22 cellular contexts compared by ENCODE assay signal in the genomic region with DNA sequence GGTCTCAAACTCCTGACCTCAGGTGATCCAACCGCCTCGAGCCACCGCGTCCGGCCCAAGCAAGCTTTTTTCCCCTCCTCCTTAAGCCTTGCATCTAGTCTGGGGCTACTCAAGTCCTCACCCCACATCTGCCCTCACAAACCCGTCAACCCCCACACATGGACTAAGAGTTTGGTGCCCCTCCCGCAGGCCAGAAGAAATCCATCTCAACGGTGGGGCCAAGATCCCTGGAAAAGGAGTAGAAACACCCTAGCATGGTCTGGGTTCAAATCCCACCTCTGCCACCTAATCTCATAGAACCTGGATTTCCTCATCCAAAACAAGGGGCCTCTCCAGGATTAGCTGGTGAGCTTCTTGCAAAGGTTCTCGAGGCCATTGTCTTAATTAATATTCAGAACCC. TPM values are rescaled to one million over a fixed set of nuclear protein-coding genes. Genes with fewer than 3 reads are reported as not detected.
A peak's percentile ranks its signal among the peaks of the same experiment; 100 is the strongest.
DNase-seq lines count a peak whose midpoint lies in the region; ATAC-seq, FAIRE-seq and TF ChIP-seq lines count a peak whose summit lies in the region.
"Had no signal": no experiment of that assay in that cellular context is flagged by ENCODE, and none has a peak within 500 bp of the region (broad histone marks: within the 10 kb centered on the region; RNA-seq: fewer than 3 reads in every experiment).

No MANE protein-coding gene starts in this region.

- H3K36me3 ChIP-seq in DND-41 (ENCODE audit: insufficient read depth, low read length): no peaks in the 10 kb centered on the region
- no peaks in the 10 kb centered on the region for H3K36me3 ChIP-seq in astrocyte (ENCODE audit: insufficient read depth, low read length)
- H3K36me3 ChIP-seq in testis (ENCODE audit: low read depth, missing control alignments): no peaks in the 10 kb centered on the region
- H3K36me3 ChIP-seq in right lobe of liver: no peaks in the 10 kb centered on the region
- H3K36me3 ChIP-seq: BE2C, MG63 had no signal

- H3K4me3 ChIP-seq in DND-41 (ENCODE audit: low read depth in 1 of 2, low read length in 2 of 2): no peak overlapping the region
- H3K4me3 ChIP-seq in astrocyte (ENCODE audit: insufficient read depth, low read depth, low read length): no peak overlapping the region
- H3K4me3 ChIP-seq in testis: peak overlapping the region in 1 of 2 donors; percentile 75
- H3K4me3 ChIP-seq in right lobe of liver: no peak overlapping the region
- H3K4me3 ChIP-seq: MG63 had no signal

- no peak for FAIRE-seq in astrocyte (lab: Jason Lieb, UNC)
- FAIRE-seq in frontal cortex (lab: Jason Lieb, UNC): no peak
- FAIRE-seq: G401.6, GM18507, H54 had no signal

- H3K27ac Mint-ChIP-seq in astrocyte (ENCODE audit: unreplicated experiment): peak overlapping the region; percentile 12
- H3K27ac Mint-ChIP-seq: CD4-positive, alpha-beta T cell had no signal

- H3K79me2 ChIP-seq in DND-41 (ENCODE audit: insufficient read depth, low read length) (no peaks in the 10 kb centered on the region), astrocyte (ENCODE audit: insufficient read depth, low read length) (no peaks in the 10 kb centered on the region)

- ATAC-seq in DND-41 (ENCODE audit: insufficient read depth, low read depth) (no peak), right lobe of liver (no peak)

- peaks cover 2% of the 10 kb centered on the region for H3K4me1 Mint-ChIP-seq in astrocyte (ENCODE audit: low read depth, unreplicated experiment)

- WGBS in testis, 2 donors: 33 to 58% methylated on average over 9 of the region's 9 CpGs
- WGBS in right lobe of liver (ENCODE audit: insufficient coverage, low coverage, low lambda C conversion rate, missing lambda C conversion rate): 21% methylated on average over 9 of the region's 9 CpGs

- H4K20me1 ChIP-seq in DND-41 (ENCODE audit: insufficient read depth, low read length) (no peaks in the 10 kb centered on the region), astrocyte (ENCODE audit: insufficient read depth, low read length) (no peaks in the 10 kb centered on the region)

- peaks cover 83% of the 10 kb centered on the region for H3K27me3 Mint-ChIP-seq in astrocyte (ENCODE audit: low read depth, unreplicated experiment)

- H3K4me3 Mint-ChIP-seq in astrocyte (ENCODE audit: unreplicated experiment): no peak overlapping the region
- H3K4me3 Mint-ChIP-seq: CD4-positive, alpha-beta T cell had no signal

- H3K36me3 Mint-ChIP-seq in astrocyte (ENCODE audit: low read depth, unreplicated experiment): peaks cover 4% of the 10 kb centered on the region

- DNase-seq in DND-41: no peak
- no peak for DNase-seq in astrocyte (ENCODE audit: low read depth)
- DNase-seq in left kidney (ENCODE audit: low read depth, low spot score): peak; percentile 55
- DNase-seq in testis: no peak
- DNase-seq in right lobe of liver: no peak
- no peak for DNase-seq in anterior cingulate cortex (lab: John Stamatoyannopoulos, UW)
- DNase-seq in frontal cortex (ENCODE audit: low spot score in 2 of 2): no peak
- DNase-seq: BE2C; Caco-2; CD4-positive, alpha-beta T cell; DMS153; MG63; NCI-H1048; NCI-H1436; NCI-H187 treated with DMSO at 0.1 percent for 48 hours; NCI-H510A; NCI-H748 treated with DMSO at 0.1 percent for 48 hours; SIG-M5 had no signal

- TF ChIP-seq CTCF in DND-41 (IDR thresholded peaks at IDR 0.05; ENCODE audit: borderline replicate concordance, extremely low read depth, low read length, poor library complexity, severe bottlenecking) (no peak), astrocyte (IDR thresholded peaks at IDR 0.05; ENCODE audit: insufficient read depth, low read depth, low read length) (no peak), testis (IDR thresholded peaks at IDR 0.05) (no peak), right lobe of liver (IDR thresholded peaks at IDR 0.05) (no peak)

- no peaks in the 10 kb centered on the region for H3K4me1 ChIP-seq in DND-41 (ENCODE audit: insufficient read depth, low read length)
- H3K4me1 ChIP-seq in astrocyte (ENCODE audit: insufficient read depth, low read length): no peaks in the 10 kb centered on the region
- H3K4me1 ChIP-seq in testis: no peaks in the 10 kb centered on the region
- peaks cover 0 to 26% (median 2%) of the 10 kb centered on the region in 4 donors for H3K4me1 ChIP-seq in right lobe of liver
- H3K4me1 ChIP-seq: BE2C had no signal

- intact Hi-C loops in testis (cut with DNase I; ENCODE audit: low total_unique reads): no loop called here
- intact Hi-C loops in right lobe of liver (cut with DNase I): no loop called here

- H2AFZ ChIP-seq in DND-41 (ENCODE audit: low read depth, low read length) (no peak overlapping the region), astrocyte (ENCODE audit: low read depth, low read length) (no peak overlapping the region)

- H3K27ac ChIP-seq in DND-41 (ENCODE audit: low read length): peak overlapping the region; percentile 45; the same call in 1 of the 2 replicates
- H3K27ac ChIP-seq in astrocyte (ENCODE audit: low read depth, low read length): no peak overlapping the region
- H3K27ac ChIP-seq in testis: peak overlapping the region; percentile 81 to 91
- H3K27ac ChIP-seq in right lobe of liver: no peak overlapping the region

- H3K9ac ChIP-seq in DND-41 (ENCODE audit: low read depth, low read length) (no peak overlapping the region), astrocyte (ENCODE audit: low read length) (no peak overlapping the region)
- H3K9ac ChIP-seq: SK-N-SH had no signal

- H3K9me3 ChIP-seq in DND-41 (ENCODE audit: insufficient read depth, low read length, severe bottlenecking): peaks cover 4% of the 10 kb centered on the region
- peaks cover 3% of the 10 kb centered on the region for H3K9me3 ChIP-seq in astrocyte (ENCODE audit: insufficient read depth, low read depth, low read length)
- no peaks in the 10 kb centered on the region for H3K9me3 ChIP-seq in testis
- no peaks in the 10 kb centered on the region for H3K9me3 ChIP-seq in right lobe of liver
- H3K9me3 ChIP-seq: BE2C, Caco-2, MG63, SK-N-SH had no signal

- peaks cover 31% of the 10 kb centered on the region for H3K9me3 Mint-ChIP-seq in astrocyte (ENCODE audit: unreplicated experiment)
- H3K9me3 Mint-ChIP-seq: CD4-positive, alpha-beta T cell had no signal

- H3K27me3 ChIP-seq in DND-41 (ENCODE audit: insufficient read depth, low read length, poor library complexity) (no peaks in the 10 kb centered on the region), astrocyte (ENCODE audit: insufficient read depth, low read length) (peaks cover 90% of the 10 kb centered on the region), testis (no peaks in the 10 kb centered on the region), right lobe of liver (peaks cover 16 to 50% of the 10 kb centered on the region in 2 donors)
- H3K27me3 ChIP-seq: BE2C had no signal

- H3K4me2 ChIP-seq in DND-41 (ENCODE audit: insufficient read depth, low read length): no peak overlapping the region
- no peak overlapping the region for H3K4me2 ChIP-seq in astrocyte (ENCODE audit: low read length)
- H3K4me2 ChIP-seq: SK-N-SH had no signal

- TF ChIP-seq POLR2A in testis (IDR thresholded peaks at IDR 0.05) (no peak), right lobe of liver (IDR thresholded peaks at IDR 0.05) (no peak)

RNA-seq across cellular contexts. Expression of a gene that starts 3.7 kb away (rescaled TPM):
- total RNA-seq in astrocyte (0.45 and 1.4 TPM in 2 replicates), testis (100 to 1,000 TPM; 189 to 278 TPM), right lobe of liver (under 1 TPM in 3 of 6 experiments, not detected in 3; 0.07 to 0.99 (median 0.51) TPM), frontal cortex (not detected)
- polyA plus RNA-seq in testis (ENCODE audit: insufficient read depth, low read depth, low replicate concordance): 62.2 TPM
- total RNA-seq: CD4-positive, alpha-beta T cell had no signal

Comparison
In these comparisons a context has a peak if more than half of its experiments do, and no peak if none do; other contexts are left out.
1. H3K27ac ChIP-seq: peak in DND-41 (single experiment) and testis (2 of 2); none in astrocyte (single experiment) and right lobe of liver (0 of 3).
2. RNA of a gene that starts 3.7 kb away (total RNA-seq): 189 to 278 TPM in testis; 0.45 to 1.4 TPM in astrocyte, 0.07 to 0.99 TPM in right lobe of liver and not detected in frontal cortex (single experiment); every median in the first group is over 10 times any median in the second.